1 cellular context compared by ENCODE assay signal in genomic region chr20:38472513-38473352, GRCh38.
TF ChIP-seq lines count a peak whose summit lies in the region.

Gene RALGAPB (plus strand): TSS chr20:38472843. CDS start chr20:38488433, 15,590 bp downstream.

TF ChIP-seq in HepG2, 621 proteins besides CTCF, POLR2A, EP300 and RAD21 (continued from another document and continues in another):
- TF ChIP-seq RFXAP (CRISPR knock-in tag; IDR thresholded peaks at IDR 0.05; ENCODE audit: borderline replicate concordance) (peak; percentile 94), ZNF713 (CRISPR knock-in tag; IDR thresholded peaks at IDR 0.05) (0 out of 2 replicates have a peak, but pooled peaks have one; percentile 25), ZMYM2 (CRISPR knock-in tag; IDR thresholded peaks at IDR 0.05) (no peak), RBFOX2 (IDR thresholded peaks at IDR 0.05; ENCODE audit: low read depth, low read length) (peak; percentile 98), ELK4 (CRISPR knock-in tag; IDR thresholded peaks at IDR 0.05; ENCODE audit: borderline replicate concordance) (peak; percentile 74; the same call in 1 of the 2 replicates), ZBED4 (CRISPR knock-in tag; IDR thresholded peaks at IDR 0.05; ENCODE audit: borderline replicate concordance) (0 out of 2 replicates have a peak, but pooled peaks have one; percentile 56), CHD2 (IDR thresholded peaks at IDR 0.05; ENCODE audit: low read depth, low read length) (no peak; the same call in 1 of the 2 replicates), FOXK2 (IDR thresholded peaks at IDR 0.05) (no peak), YEATS2 (CRISPR knock-in tag; IDR thresholded peaks at IDR 0.05; ENCODE audit: borderline replicate concordance) (peak; percentile 94), HNRNPUL1 (IDR thresholded peaks at IDR 0.05; ENCODE audit: low read depth, low read length) (no peak), ZBTB1 (CRISPR knock-in tag; IDR thresholded peaks at IDR 0.05; ENCODE audit: borderline replicate concordance) (no peak), ZNF264 (CRISPR knock-in tag; IDR thresholded peaks at IDR 0.05) (peak; percentile 83; the same call in 1 of the 2 replicates), PHF21A (CRISPR knock-in tag; IDR thresholded peaks at IDR 0.05) (peak; percentile 96), ZNF350 (CRISPR knock-in tag; IDR thresholded peaks at IDR 0.05; ENCODE audit: borderline replicate concordance, low read depth) (peak; percentile 63), PREB (CRISPR knock-in tag; IDR thresholded peaks at IDR 0.05) (peak; percentile 93; the same call in 1 of the 2 replicates), ZNF75D (CRISPR knock-in tag; IDR thresholded peaks at IDR 0.05; ENCODE audit: borderline replicate concordance) (no peak), CEBPG (CRISPR knock-in tag; IDR thresholded peaks at IDR 0.05) (peak; percentile 70), PHB2 (IDR thresholded peaks at IDR 0.05; ENCODE audit: partially characterized antibody) (no peak), HMG20A (CRISPR knock-in tag; IDR thresholded peaks at IDR 0.05; ENCODE audit: borderline replicate concordance) (no peak), U2AF1 (optimal IDR thresholded peaks at IDR 0.05; ENCODE audit: low read depth, low read length) (no peak), MTF2 (CRISPR knock-in tag; IDR thresholded peaks at IDR 0.05; ENCODE audit: borderline replicate concordance) (no peak), FLYWCH1 (CRISPR knock-in tag; IDR thresholded peaks at IDR 0.05) (no peak), ZFAT (CRISPR knock-in tag; conservative IDR thresholded peaks at IDR 0.05) (no peak; the same call in 1 of the 2 replicates), NFIB (CRISPR knock-in tag; IDR thresholded peaks at IDR 0.05; ENCODE audit: borderline replicate concordance) (no peak), GLMP (CRISPR knock-in tag; IDR thresholded peaks at IDR 0.05; ENCODE audit: borderline replicate concordance) (no peak), ZFYVE20 (CRISPR knock-in tag; IDR thresholded peaks at IDR 0.05; ENCODE audit: borderline replicate concordance, low read depth) (no peak), ZNF282 (IDR thresholded peaks at IDR 0.05; ENCODE audit: partially characterized antibody) (no peak), HNRNPH1 (optimal IDR thresholded peaks at IDR 0.05; ENCODE audit: low read depth, low read length) (no peak), PAF1 (CRISPR knock-in tag; IDR thresholded peaks at IDR 0.05) (no peak), ZNF652 (CRISPR knock-in tag; IDR thresholded peaks at IDR 0.05; ENCODE audit: borderline replicate concordance, low read depth) (peak; percentile 10; the same call in 1 of the 2 replicates), XRCC5 (optimal IDR thresholded peaks at IDR 0.05; ENCODE audit: low read length) (peak; percentile 97), ZSCAN9 (CRISPR knock-in tag; IDR thresholded peaks at IDR 0.05; ENCODE audit: borderline replicate concordance) (peak; percentile 75), HHEX (CRISPR knock-in tag; IDR thresholded peaks at IDR 0.05) (no peak), ZNF546 (CRISPR knock-in tag; conservative IDR thresholded peaks at IDR 0.05) (no peak; the same call in 1 of the 2 replicates), SPEN (CRISPR knock-in tag; IDR thresholded peaks at IDR 0.05; ENCODE audit: low read depth) (peak; percentile 95), ZNF431 (CRISPR knock-in tag; IDR thresholded peaks at IDR 0.05; ENCODE audit: borderline replicate concordance, low read depth) (peak; percentile 27; the same call in 1 of the 2 replicates), CCDC6 (CRISPR knock-in tag; IDR thresholded peaks at IDR 0.05) (no peak), SMARCC2 (IDR thresholded peaks at IDR 0.05) (no peak), YY1 (IDR thresholded peaks at IDR 0.05; ENCODE audit: insufficient read depth, insufficient replicate concordance, low read depth, low read length) (peak; percentile 70), ZNF337 (CRISPR knock-in tag; IDR thresholded peaks at IDR 0.05; ENCODE audit: borderline replicate concordance, low read depth) (peak; percentile 83; the same call in 1 of the 2 replicates), FIP1L1 (IDR thresholded peaks at IDR 0.05; ENCODE audit: borderline replicate concordance, insufficient read depth, low read depth, low read length) (peak; percentile 97), ZNF260 (CRISPR knock-in tag; IDR thresholded peaks at IDR 0.05; ENCODE audit: borderline replicate concordance, low read depth) (no peak), ZNF563 (CRISPR knock-in tag; IDR thresholded peaks at IDR 0.05) (peak; percentile 92)
- TF ChIP-seq, protein P1, sequence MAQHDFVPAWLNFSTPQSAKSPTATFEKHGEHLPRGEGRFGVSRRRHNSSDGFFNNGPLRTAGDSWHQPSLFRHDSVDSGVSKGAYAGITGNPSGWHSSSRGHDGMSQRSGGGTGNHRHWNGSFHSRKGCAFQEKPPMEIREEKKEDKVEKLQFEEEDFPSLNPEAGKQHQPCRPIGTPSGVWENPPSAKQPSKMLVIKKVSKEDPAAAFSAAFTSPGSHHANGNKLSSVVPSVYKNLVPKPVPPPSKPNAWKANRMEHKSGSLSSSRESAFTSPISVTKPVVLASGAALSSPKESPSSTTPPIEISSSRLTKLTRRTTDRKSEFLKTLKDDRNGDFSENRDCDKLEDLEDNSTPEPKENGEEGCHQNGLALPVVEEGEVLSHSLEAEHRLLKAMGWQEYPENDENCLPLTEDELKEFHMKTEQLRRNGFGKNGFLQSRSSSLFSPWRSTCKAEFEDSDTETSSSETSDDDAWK (CRISPR knock-in tag; IDR thresholded peaks at IDR 0.05): no peak
- TF ChIP-seq, protein P2, sequence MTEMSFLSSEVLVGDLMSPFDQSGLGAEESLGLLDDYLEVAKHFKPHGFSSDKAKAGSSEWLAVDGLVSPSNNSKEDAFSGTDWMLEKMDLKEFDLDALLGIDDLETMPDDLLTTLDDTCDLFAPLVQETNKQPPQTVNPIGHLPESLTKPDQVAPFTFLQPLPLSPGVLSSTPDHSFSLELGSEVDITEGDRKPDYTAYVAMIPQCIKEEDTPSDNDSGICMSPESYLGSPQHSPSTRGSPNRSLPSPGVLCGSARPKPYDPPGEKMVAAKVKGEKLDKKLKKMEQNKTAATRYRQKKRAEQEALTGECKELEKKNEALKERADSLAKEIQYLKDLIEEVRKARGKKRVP (CRISPR knock-in tag; IDR thresholded peaks at IDR 0.05): peak in 1 of 2 experiments; percentile 71; a peak in 1 of 4 replicates
- TF ChIP-seq, protein P3, sequence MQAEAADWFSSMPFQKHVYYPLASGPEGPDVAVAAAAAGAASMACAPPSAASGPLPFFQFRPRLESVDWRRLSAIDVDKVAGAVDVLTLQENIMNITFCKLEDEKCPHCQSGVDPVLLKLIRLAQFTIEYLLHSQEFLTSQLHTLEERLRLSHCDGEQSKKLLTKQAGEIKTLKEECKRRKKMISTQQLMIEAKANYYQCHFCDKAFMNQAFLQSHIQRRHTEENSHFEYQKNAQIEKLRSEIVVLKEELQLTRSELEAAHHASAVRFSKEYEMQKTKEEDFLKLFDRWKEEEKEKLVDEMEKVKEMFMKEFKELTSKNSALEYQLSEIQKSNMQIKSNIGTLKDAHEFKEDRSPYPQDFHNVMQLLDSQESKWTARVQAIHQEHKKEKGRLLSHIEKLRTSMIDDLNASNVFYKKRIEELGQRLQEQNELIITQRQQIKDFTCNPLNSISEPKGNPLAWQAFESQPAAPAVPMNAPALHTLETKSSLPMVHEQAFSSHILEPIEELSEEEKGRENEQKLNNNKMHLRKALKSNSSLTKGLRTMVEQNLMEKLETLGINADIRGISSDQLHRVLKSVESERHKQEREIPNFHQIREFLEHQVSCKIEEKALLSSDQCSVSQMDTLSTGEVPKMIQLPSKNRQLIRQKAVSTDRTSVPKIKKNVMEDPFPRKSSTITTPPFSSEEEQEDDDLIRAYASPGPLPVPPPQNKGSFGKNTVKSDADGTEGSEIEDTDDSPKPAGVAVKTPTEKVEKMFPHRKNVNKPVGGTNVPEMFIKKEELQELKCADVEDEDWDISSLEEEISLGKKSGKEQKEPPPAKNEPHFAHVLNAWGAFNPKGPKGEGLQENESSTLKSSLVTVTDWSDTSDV (CRISPR knock-in tag; IDR thresholded peaks at IDR 0.05): no peak; the same call in 1 of the 2 replicates
- TF ChIP-seq, protein P4, sequence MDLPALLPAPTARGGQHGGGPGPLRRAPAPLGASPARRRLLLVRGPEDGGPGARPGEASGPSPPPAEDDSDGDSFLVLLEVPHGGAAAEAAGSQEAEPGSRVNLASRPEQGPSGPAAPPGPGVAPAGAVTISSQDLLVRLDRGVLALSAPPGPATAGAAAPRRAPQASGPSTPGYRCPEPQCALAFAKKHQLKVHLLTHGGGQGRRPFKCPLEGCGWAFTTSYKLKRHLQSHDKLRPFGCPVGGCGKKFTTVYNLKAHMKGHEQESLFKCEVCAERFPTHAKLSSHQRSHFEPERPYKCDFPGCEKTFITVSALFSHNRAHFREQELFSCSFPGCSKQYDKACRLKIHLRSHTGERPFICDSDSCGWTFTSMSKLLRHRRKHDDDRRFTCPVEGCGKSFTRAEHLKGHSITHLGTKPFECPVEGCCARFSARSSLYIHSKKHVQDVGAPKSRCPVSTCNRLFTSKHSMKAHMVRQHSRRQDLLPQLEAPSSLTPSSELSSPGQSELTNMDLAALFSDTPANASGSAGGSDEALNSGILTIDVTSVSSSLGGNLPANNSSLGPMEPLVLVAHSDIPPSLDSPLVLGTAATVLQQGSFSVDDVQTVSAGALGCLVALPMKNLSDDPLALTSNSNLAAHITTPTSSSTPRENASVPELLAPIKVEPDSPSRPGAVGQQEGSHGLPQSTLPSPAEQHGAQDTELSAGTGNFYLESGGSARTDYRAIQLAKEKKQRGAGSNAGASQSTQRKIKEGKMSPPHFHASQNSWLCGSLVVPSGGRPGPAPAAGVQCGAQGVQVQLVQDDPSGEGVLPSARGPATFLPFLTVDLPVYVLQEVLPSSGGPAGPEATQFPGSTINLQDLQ (CRISPR knock-in tag; IDR thresholded peaks at IDR 0.05): peak; percentile 60; the same call in 1 of the 2 replicates
- TF ChIP-seq, protein P5, sequence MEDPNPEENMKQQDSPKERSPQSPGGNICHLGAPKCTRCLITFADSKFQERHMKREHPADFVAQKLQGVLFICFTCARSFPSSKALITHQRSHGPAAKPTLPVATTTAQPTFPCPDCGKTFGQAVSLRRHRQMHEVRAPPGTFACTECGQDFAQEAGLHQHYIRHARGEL (CRISPR knock-in tag; IDR thresholded peaks at IDR 0.05): no peak
- TF ChIP-seq, protein P6, sequence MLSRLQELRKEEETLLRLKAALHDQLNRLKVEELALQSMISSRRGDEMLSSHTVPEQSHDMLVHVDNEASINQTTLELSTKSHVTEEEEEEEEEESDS (CRISPR knock-in tag; IDR thresholded peaks at IDR 0.05; ENCODE audit: borderline replicate concordance): no peak
- TF ChIP-seq, protein P7, sequence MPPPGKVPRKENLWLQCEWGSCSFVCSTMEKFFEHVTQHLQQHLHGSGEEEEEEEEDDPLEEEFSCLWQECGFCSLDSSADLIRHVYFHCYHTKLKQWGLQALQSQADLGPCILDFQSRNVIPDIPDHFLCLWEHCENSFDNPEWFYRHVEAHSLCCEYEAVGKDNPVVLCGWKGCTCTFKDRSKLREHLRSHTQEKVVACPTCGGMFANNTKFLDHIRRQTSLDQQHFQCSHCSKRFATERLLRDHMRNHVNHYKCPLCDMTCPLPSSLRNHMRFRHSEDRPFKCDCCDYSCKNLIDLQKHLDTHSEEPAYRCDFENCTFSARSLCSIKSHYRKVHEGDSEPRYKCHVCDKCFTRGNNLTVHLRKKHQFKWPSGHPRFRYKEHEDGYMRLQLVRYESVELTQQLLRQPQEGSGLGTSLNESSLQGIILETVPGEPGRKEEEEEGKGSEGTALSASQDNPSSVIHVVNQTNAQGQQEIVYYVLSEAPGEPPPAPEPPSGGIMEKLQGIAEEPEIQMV (CRISPR knock-in tag; IDR thresholded peaks at IDR 0.05; ENCODE audit: low read depth): 0 out of 2 replicates have a peak, but pooled peaks have one; percentile 62
